1 cellular context compared by ENCODE assay signal in the genomic region with DNA sequence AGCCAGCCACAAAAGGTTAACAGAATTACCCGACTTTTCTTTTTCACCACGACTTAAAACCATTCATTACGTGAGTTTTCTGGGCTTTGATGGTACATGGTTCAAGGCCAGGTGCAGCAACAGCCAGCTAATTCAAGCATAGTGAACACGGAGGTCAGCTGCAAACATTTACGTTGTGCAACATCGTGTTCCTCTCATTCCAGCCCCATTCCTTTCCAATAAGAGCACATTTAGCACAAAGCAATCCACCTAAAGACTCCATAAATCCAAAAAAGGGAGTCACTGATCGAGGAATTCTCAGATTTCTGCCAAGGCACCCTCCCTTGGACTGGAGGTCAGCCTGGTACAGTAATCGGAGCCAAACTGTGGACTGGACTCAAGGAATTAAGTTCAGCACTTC.
A peak's percentile ranks its signal among the peaks of the same experiment; 100 is the strongest.
TF ChIP-seq lines count a peak whose summit lies in the region.

No MANE protein-coding gene starts in this region.

TF ChIP-seq in HepG2, 621 proteins besides CTCF, POLR2A, EP300 and RAD21 (continued from another document and continues in another):
- peak; percentile 93; the same call in 1 of the 2 replicates for TF ChIP-seq ZNF609 (CRISPR knock-in tag; IDR thresholded peaks at IDR 0.05; ENCODE audit: borderline replicate concordance)
- no peak for TF ChIP-seq U2AF2 (IDR thresholded peaks at IDR 0.05; ENCODE audit: low read depth, low read length)
- peak; percentile 88 for TF ChIP-seq RBAK (CRISPR knock-in tag; IDR thresholded peaks at IDR 0.05)
- no peak for TF ChIP-seq SRSF1 (optimal IDR thresholded peaks at IDR 0.05; ENCODE audit: low read depth, low read length)
- no peak for TF ChIP-seq ZNF572 (CRISPR knock-in tag; IDR thresholded peaks at IDR 0.05)
- no peak for TF ChIP-seq HES4 (CRISPR knock-in tag; IDR thresholded peaks at IDR 0.05; ENCODE audit: borderline replicate concordance)
- TF ChIP-seq PRPF4 (IDR thresholded peaks at IDR 0.05; ENCODE audit: low read depth, low read length, poor library complexity, severe bottlenecking): no peak
- no peak for TF ChIP-seq ZNF740 (CRISPR knock-in tag; IDR thresholded peaks at IDR 0.05)
- no peak for TF ChIP-seq SMARCC2 (IDR thresholded peaks at IDR 0.05)
- no peak for TF ChIP-seq ZNF761 (CRISPR knock-in tag; conservative IDR thresholded peaks at IDR 0.05)
- TF ChIP-seq, protein P1, sequence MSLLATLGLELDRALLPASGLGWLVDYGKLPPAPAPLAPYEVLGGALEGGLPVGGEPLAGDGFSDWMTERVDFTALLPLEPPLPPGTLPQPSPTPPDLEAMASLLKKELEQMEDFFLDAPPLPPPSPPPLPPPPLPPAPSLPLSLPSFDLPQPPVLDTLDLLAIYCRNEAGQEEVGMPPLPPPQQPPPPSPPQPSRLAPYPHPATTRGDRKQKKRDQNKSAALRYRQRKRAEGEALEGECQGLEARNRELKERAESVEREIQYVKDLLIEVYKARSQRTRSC (CRISPR knock-in tag; IDR thresholded peaks at IDR 0.05; ENCODE audit: low read depth): no peak
- TF ChIP-seq ZBTB37 (CRISPR knock-in tag; IDR thresholded peaks at IDR 0.05): no peak
- TF ChIP-seq ZBTB21 (CRISPR knock-in tag; IDR thresholded peaks at IDR 0.05): 0 out of 2 replicates have a peak, but pooled peaks have one; percentile 17
- TF ChIP-seq TMF1 (CRISPR knock-in tag; IDR thresholded peaks at IDR 0.05; ENCODE audit: low read depth): no peak
- TF ChIP-seq JUND (CRISPR knock-in tag; IDR thresholded peaks at IDR 0.05): 0 out of 2 replicates have a peak, but pooled peaks have one; percentile 29
- TF ChIP-seq ZNF580 (CRISPR knock-in tag; IDR thresholded peaks at IDR 0.05; ENCODE audit: borderline replicate concordance, low read depth): no peak
- TF ChIP-seq ZNF816 (CRISPR knock-in tag; IDR thresholded peaks at IDR 0.05; ENCODE audit: borderline replicate concordance): peak; percentile 67; the same call in 1 of the 2 replicates
- TF ChIP-seq, protein P2, sequence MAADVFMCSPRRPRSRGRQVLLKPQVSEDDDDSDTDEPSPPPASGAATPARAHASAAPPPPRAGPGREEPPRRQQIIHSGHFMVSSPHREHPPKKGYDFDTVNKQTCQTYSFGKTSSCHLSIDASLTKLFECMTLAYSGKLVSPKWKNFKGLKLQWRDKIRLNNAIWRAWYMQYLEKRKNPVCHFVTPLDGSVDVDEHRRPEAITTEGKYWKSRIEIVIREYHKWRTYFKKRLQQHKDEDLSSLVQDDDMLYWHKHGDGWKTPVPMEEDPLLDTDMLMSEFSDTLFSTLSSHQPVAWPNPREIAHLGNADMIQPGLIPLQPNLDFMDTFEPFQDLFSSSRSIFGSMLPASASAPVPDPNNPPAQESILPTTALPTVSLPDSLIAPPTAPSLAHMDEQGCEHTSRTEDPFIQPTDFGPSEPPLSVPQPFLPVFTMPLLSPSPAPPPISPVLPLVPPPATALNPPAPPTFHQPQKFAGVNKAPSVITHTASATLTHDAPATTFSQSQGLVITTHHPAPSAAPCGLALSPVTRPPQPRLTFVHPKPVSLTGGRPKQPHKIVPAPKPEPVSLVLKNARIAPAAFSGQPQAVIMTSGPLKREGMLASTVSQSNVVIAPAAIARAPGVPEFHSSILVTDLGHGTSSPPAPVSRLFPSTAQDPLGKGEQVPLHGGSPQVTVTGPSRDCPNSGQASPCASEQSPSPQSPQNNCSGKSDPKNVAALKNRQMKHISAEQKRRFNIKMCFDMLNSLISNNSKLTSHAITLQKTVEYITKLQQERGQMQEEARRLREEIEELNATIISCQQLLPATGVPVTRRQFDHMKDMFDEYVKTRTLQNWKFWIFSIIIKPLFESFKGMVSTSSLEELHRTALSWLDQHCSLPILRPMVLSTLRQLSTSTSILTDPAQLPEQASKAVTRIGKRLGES (CRISPR knock-in tag; IDR thresholded peaks at IDR 0.05; ENCODE audit: borderline replicate concordance): no peak
- no peak for TF ChIP-seq HNRNPUL1 (IDR thresholded peaks at IDR 0.05; ENCODE audit: low read depth, low read length)
- peak; percentile 63; the same call in 1 of the 2 replicates for TF ChIP-seq ETV5 (CRISPR knock-in tag; IDR thresholded peaks at IDR 0.05; ENCODE audit: borderline replicate concordance)
- TF ChIP-seq PCBP1 (IDR thresholded peaks at IDR 0.05; ENCODE audit: borderline replicate concordance, low read depth, low read length): no peak
- TF ChIP-seq DNMT1 (CRISPR knock-in tag; IDR thresholded peaks at IDR 0.05): no peak
- no peak for TF ChIP-seq ZNF383 (CRISPR knock-in tag; IDR thresholded peaks at IDR 0.05; ENCODE audit: borderline replicate concordance)
- no peak for TF ChIP-seq LBX2 (CRISPR knock-in tag; IDR thresholded peaks at IDR 0.05; ENCODE audit: borderline replicate concordance)
- peak; percentile 81; the same call in 1 of the 2 replicates for TF ChIP-seq ZNF264 (CRISPR knock-in tag; IDR thresholded peaks at IDR 0.05)
- 0 out of 2 replicates have a peak, but pooled peaks have one; percentile 37 for TF ChIP-seq PRDM10 (CRISPR knock-in tag; IDR thresholded peaks at IDR 0.05; ENCODE audit: low read depth)
- peak; percentile 98 for TF ChIP-seq PHF21A (CRISPR knock-in tag; IDR thresholded peaks at IDR 0.05)
- TF ChIP-seq GPN1 (CRISPR knock-in tag; IDR thresholded peaks at IDR 0.05; ENCODE audit: borderline replicate concordance): no peak
- TF ChIP-seq ZNF773 (CRISPR knock-in tag; IDR thresholded peaks at IDR 0.05; ENCODE audit: borderline replicate concordance): no peak
- TF ChIP-seq ATF1 (CRISPR knock-in tag; IDR thresholded peaks at IDR 0.05): peak; percentile 74
- no peak for TF ChIP-seq MXD3 (CRISPR knock-in tag; IDR thresholded peaks at IDR 0.05)
- TF ChIP-seq SMYD3 (CRISPR knock-in tag; IDR thresholded peaks at IDR 0.05): peak; percentile 74; the same call in 1 of the 2 replicates
- no peak for TF ChIP-seq ZFYVE20 (CRISPR knock-in tag; IDR thresholded peaks at IDR 0.05; ENCODE audit: borderline replicate concordance, low read depth)
- TF ChIP-seq ZNF784 (CRISPR knock-in tag; IDR thresholded peaks at IDR 0.05; ENCODE audit: borderline replicate concordance): peak; percentile 71; the same call in 1 of the 2 replicates
- no peak for TF ChIP-seq CENPX (CRISPR knock-in tag; IDR thresholded peaks at IDR 0.05)
- no peak for TF ChIP-seq MTF1 (CRISPR knock-in tag; IDR thresholded peaks at IDR 0.05)
- TF ChIP-seq GATAD1 (CRISPR knock-in tag; IDR thresholded peaks at IDR 0.05): peak; percentile 62; the same call in 1 of the 2 replicates
- TF ChIP-seq IRF2 (CRISPR knock-in tag; IDR thresholded peaks at IDR 0.05): peak; percentile 85
- TF ChIP-seq ZKSCAN8 (CRISPR knock-in tag; IDR thresholded peaks at IDR 0.05; ENCODE audit: borderline replicate concordance): peak; percentile 91
- TF ChIP-seq CENPT (CRISPR knock-in tag; IDR thresholded peaks at IDR 0.05; ENCODE audit: low read depth): no peak
- peak; percentile 23 for TF ChIP-seq ZNF781 (CRISPR knock-in tag; IDR thresholded peaks at IDR 0.05; ENCODE audit: borderline replicate concordance, not compliant biosample characterization)
- TF ChIP-seq TBP (CRISPR knock-in tag; IDR thresholded peaks at IDR 0.05): no peak
- no peak for TF ChIP-seq ZFP36 (IDR thresholded peaks at IDR 0.05; ENCODE audit: borderline replicate concordance, low read depth, low read length, partially characterized antibody)
- TF ChIP-seq ZC3H4 (CRISPR knock-in tag; IDR thresholded peaks at IDR 0.05; ENCODE audit: borderline replicate concordance): no peak
- TF ChIP-seq REL (CRISPR knock-in tag; conservative IDR thresholded peaks at IDR 0.05): no peak
- TF ChIP-seq, protein P3, sequence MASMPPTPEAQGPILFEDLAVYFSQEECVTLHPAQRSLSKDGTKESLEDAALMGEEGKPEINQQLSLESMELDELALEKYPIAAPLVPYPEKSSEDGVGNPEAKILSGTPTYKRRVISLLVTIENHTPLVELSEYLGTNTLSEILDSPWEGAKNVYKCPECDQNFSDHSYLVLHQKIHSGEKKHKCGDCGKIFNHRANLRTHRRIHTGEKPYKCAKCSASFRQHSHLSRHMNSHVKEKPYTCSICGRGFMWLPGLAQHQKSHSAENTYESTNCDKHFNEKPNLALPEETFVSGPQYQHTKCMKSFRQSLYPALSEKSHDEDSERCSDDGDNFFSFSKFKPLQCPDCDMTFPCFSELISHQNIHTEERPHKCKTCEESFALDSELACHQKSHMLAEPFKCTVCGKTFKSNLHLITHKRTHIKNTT (CRISPR knock-in tag; IDR thresholded peaks at IDR 0.05): no peak
- TF ChIP-seq SMAD9 (CRISPR knock-in tag; IDR thresholded peaks at IDR 0.05): no peak
